Comparison of ENCODE assay signal across 20 cellular contexts in genomic region chr2:43832457-43832856, GRCh38. TPM values are rescaled to one million over a fixed set of nuclear protein-coding genes. Genes with fewer than 3 reads are reported as not detected.
DNase-seq lines count a peak whose midpoint lies in the region; ATAC-seq, FAIRE-seq and TF ChIP-seq lines count a peak whose summit lies in the region.
"Had no signal": no experiment of that assay in that cellular context is flagged by ENCODE, and none has a peak within 500 bp of the region (broad histone marks: within the 10 kb centered on the region; RNA-seq: fewer than 3 reads in every experiment).

No MANE protein-coding gene starts in this region.

- H3K27me3 ChIP-seq in duodenal mucosa (ENCODE audit: control insufficient read depth in 1 of 2, insufficient read depth in 2 of 2, low read length in 2 of 2) = peaks cover 0 to 3% of the 10 kb centered on the region in 2 donors

- DNase-seq in EH (ENCODE audit: low read depth) (peak; percentile 2), NB4 (ENCODE audit: low read depth) (peak; percentile 20), kidney tubule cell (ENCODE audit: low spot score) (peak; percentile 39), Kasumi-1 (lab: John Stamatoyannopoulos, UW) (no peak), cardiac septum (ENCODE audit: low spot score) (no peak), urothelium cell line (ENCODE audit: low spot score) (no peak)
- DNase-seq: activated effector memory CD4-positive, alpha-beta T cell treated with Interleukin-2 at 50 U/mL for 16 hours; amniotic stem cell; NCI-H1048; PC-9; T1000 had no signal

- no peak overlapping the region for H3K27ac ChIP-seq in duodenal mucosa (ENCODE audit: low read depth, low read length)
- H3K27ac ChIP-seq: neutrophil, PC-9 had no signal

- FAIRE-seq in urothelium cell line (lab: Jason Lieb, UNC) = no peak
- FAIRE-seq: colon, endothelial cell of umbilical vein, keratinocyte had no signal

- H3K9me3 ChIP-seq in duodenal mucosa (ENCODE audit: control insufficient read depth in 1 of 2, low read length in 2 of 2) = no peaks in the 10 kb centered on the region
- H3K9me3 ChIP-seq: neutrophil had no signal

- peaks cover 9 to 14% of the 10 kb centered on the region in 2 donors for H3K4me1 ChIP-seq in duodenal mucosa (ENCODE audit: control insufficient read depth in 1 of 2, insufficient read depth in 2 of 2, low read length in 2 of 2)

- peaks cover 0 to 3% of the 10 kb centered on the region in 2 donors for H3K36me3 ChIP-seq in duodenal mucosa (ENCODE audit: control insufficient read depth in 1 of 2, insufficient read depth in 2 of 2, low read length in 2 of 2)
- H3K36me3 ChIP-seq: neutrophil had no signal

- TF ChIP-seq POLR2A in NB4 (IDR thresholded peaks at IDR 0.05; ENCODE audit: extremely low read depth, insufficient read length) = no peak

- H3K4me3 ChIP-seq in NB4 (ENCODE audit: low read depth, low read length) (no peak overlapping the region), duodenal mucosa (ENCODE audit: low read depth in 1 of 2, low read length in 2 of 2) (peak overlapping the region; percentile 54 to 61)
- H3K4me3 ChIP-seq: PC-9 had no signal

- TF ChIP-seq CTCF in NB4 (IDR thresholded peaks at IDR 0.05; ENCODE audit: low read depth, low read length) = no peak

- no peak for ATAC-seq in GM18498 (IDR thresholded peaks at IDR 0.05; ENCODE audit: unreplicated experiment)

- intact Hi-C loops in cardiac septum (cut with DNase I) = no loop called here

- peak overlapping the region; percentile 38 to 52 for H3K9ac ChIP-seq in duodenal mucosa (ENCODE audit: low read depth in 1 of 2, low read length in 2 of 2)

RNA-seq across cellular contexts. Expression of gene ABCG5, which starts 6.2 kb away (rescaled TPM):
- not detected for total RNA-seq in cardiac septum
- total RNA-seq: endothelial cell of umbilical vein, G401, mesothelial cell of epicardium, PC-9, urinary bladder had no signal

RNA-seq across cellular contexts. Expression of gene ABCG8, which starts 6.3 kb away (rescaled TPM):
- total RNA-seq in cardiac septum = not detected
- total RNA-seq: endothelial cell of umbilical vein, G401, mesothelial cell of epicardium, PC-9, urinary bladder had no signal

RNA-seq across cellular contexts. Expression of gene DYNC2LI1, which starts 58.6 kb away (rescaled TPM):
- 7.9 TPM for total RNA-seq in cardiac septum

Comparison
In these comparisons a context has a peak if more than half of its experiments do, and no peak if none do; other contexts are left out.
1. DNase-seq: peak in EH (single experiment), NB4 (single experiment) and kidney tubule cell (single experiment); none in Kasumi-1 (0 of 2), cardiac septum (single experiment) and urothelium cell line (single experiment).